Comparison of ENCODE assay signal across 8 cellular contexts in genomic region chr2:30115141-30115980, GRCh38. TPM values are rescaled to one million over a fixed set of nuclear protein-coding genes. Genes with fewer than 3 reads are reported as not detected.
DNase-seq lines count a peak whose midpoint lies in the region; ATAC-seq, FAIRE-seq and TF ChIP-seq lines count a peak whose summit lies in the region.

No MANE protein-coding gene starts in this region.

- no peak overlapping the region for H3K27ac ChIP-seq in epithelial cell of prostate

- ATAC-seq in HG02970 (IDR thresholded peaks at IDR 0.05; ENCODE audit: low FRiP score, unreplicated experiment) = no peak

- DNase-seq in D721Med (ENCODE audit: insufficient read length, low spot score) (peak; percentile 52), HK-2 (ENCODE audit: unreplicated experiment) (peak; percentile 87), NCI-H82 treated with DMSO at 0.1 percent for 48 hours (lab: John Stamatoyannopoulos, UW; ENCODE audit: unreplicated experiment) (peak; percentile 57), epithelial cell of prostate (ENCODE audit: low read depth, low spot score) (peak; percentile 34), mucosa of gallbladder (ENCODE audit: low spot score) (peak; percentile 87)
- peak; percentile 62 for DNase-seq in activated CD8-positive, alpha-beta memory T cell treated with anti-CD3 and anti-CD28 coated beads, Interleukin-2, amount 50 U/mL, for 4 hours
- peak; percentile 11 to 43 for DNase-seq in stimulated activated CD8-positive, alpha-beta memory T cell treated with anti-CD3 and anti-CD28 coated beads, Interleukin-7, amount 100 ng/mL, for 1 hour (ENCODE audit: low read depth in 2 of 2)

- peak; percentile 78 for TF ChIP-seq CTCF in D721Med (IDR thresholded peaks at IDR 0.05; ENCODE audit: insufficient read depth, missing control alignments)

- FAIRE-seq in D721Med (lab: Jason Lieb, UNC) = no peak

RNA-seq across cellular contexts. Expression of gene YPEL5, which starts 31.4 kb away (rescaled TPM):
- 133 TPM for total RNA-seq in mucosa of gallbladder

Comparison
In these comparisons a context has a peak if more than half of its experiments do, and no peak if none do; other contexts are left out.
1. DNase-seq: peak in every context shown above with its lines; median percentile 87 in HK-2; 87 in mucosa of gallbladder; 62 in activated CD8-positive, alpha-beta memory T cell treated with anti-CD3 and anti-CD28 coated beads, Interleukin-2, amount 50 U/mL, for 4 hours; 57 in NCI-H82 treated with DMSO at 0.1 percent for 48 hours; 52 in D721Med; 34 in epithelial cell of prostate; 27 in stimulated activated CD8-positive, alpha-beta memory T cell treated with anti-CD3 and anti-CD28 coated beads, Interleukin-7, amount 100 ng/mL, for 1 hour.